Comparison of ENCODE assay signal across 12 cellular contexts in genomic region chr5:173454764-173455598, GRCh38.
A peak's percentile ranks its signal among the peaks of the same experiment; 100 is the strongest.
DNase-seq lines count a peak whose midpoint lies in the region; ATAC-seq, FAIRE-seq and TF ChIP-seq lines count a peak whose summit lies in the region.
"Had no signal": no experiment of that assay in that cellular context is flagged by ENCODE, and none has a peak within 500 bp of the region (broad histone marks: within the 10 kb centered on the region; RNA-seq: fewer than 3 reads in every experiment).

No MANE protein-coding gene starts in this region.

- H3K4me1 ChIP-seq in mesenchymal stem cell (ENCODE audit: control insufficient read depth, insufficient read depth, low read depth, low read length) (peaks cover 8% of the 10 kb centered on the region), kidney (ENCODE audit: control insufficient read depth in 1 of 2, insufficient read depth in 1 of 2, low read depth in 1 of 2, low read length in 2 of 2) (no peaks in the 10 kb centered on the region)

- TF ChIP-seq CTCF in cardiac fibroblast (IDR thresholded peaks at IDR 0.05; ENCODE audit: low read depth, low read length), result no peak
- TF ChIP-seq CTCF in kidney (IDR thresholded peaks at IDR 0.05; ENCODE audit: borderline replicate concordance, extremely low read depth, insufficient read depth), result no peak

- peak overlapping the region; percentile 90 for H2BK120ac ChIP-seq in mesenchymal stem cell (ENCODE audit: low read depth, low read length)

- H3K18ac ChIP-seq in mesenchymal stem cell (ENCODE audit: low read depth in 1 of 2, low read length in 2 of 2), result peak overlapping the region; percentile 75 to 91

- no peak overlapping the region for H2BK15ac ChIP-seq in mesenchymal stem cell (ENCODE audit: low read depth, poor library complexity, severe bottlenecking)

- no peaks in the 10 kb centered on the region for H3K79me1 ChIP-seq in mesenchymal stem cell (replicated peaks; ENCODE audit: low read length, poor library complexity, severe bottlenecking)

- H4K8ac ChIP-seq in mesenchymal stem cell (ENCODE audit: low read length), result peak overlapping the region; percentile 65

- intact Hi-C loops in kidney (cut with DNase I), result no loop called here

- peak overlapping the region; percentile 21 for H4K91ac ChIP-seq in mesenchymal stem cell (ENCODE audit: low read length)

- no peak for ATAC-seq in HG03565 (IDR thresholded peaks at IDR 0.05; ENCODE audit: unreplicated experiment)
- no peak for ATAC-seq in HG02798 (IDR thresholded peaks at IDR 0.05; ENCODE audit: poor library complexity, unreplicated experiment)

- peak overlapping the region in 1 of 2 experiments; percentile 87 for H3K4ac ChIP-seq in mesenchymal stem cell (ENCODE audit: low read depth in 1 of 2, low read length in 2 of 2)

- peak overlapping the region in 1 of 2 experiments; percentile 14 for H3K23ac ChIP-seq in mesenchymal stem cell (ENCODE audit: low read length in 2 of 2)

- H2BK5ac ChIP-seq in mesenchymal stem cell (ENCODE audit: low read depth, low read length, poor library complexity, severe bottlenecking), result peak overlapping the region; percentile 10

- FAIRE-seq in kidney (lab: Jason Lieb, UNC), result no peak
- FAIRE-seq: TTC549 had no signal

- no peak overlapping the region for H3K14ac ChIP-seq in mesenchymal stem cell (ENCODE audit: low read length in 2 of 2)

- WGBS in mesenchymal stem cell, result 3% methylated on average over 10 of the region's 10 CpGs

- DNase-seq in A172 (ENCODE audit: low spot score) (peak; percentile 100), LHCN-M2 (ENCODE audit: low read depth) (peak; percentile 100), cardiac fibroblast (ENCODE audit: low read depth in 2 of 2) (peak; percentile 94 to 100), mesenchymal stem cell (peak; percentile 100), kidney (no peak), Kasumi-1 (lab: John Stamatoyannopoulos, UW) (no peak)
- DNase-seq: Karpas-422 had no signal

- H3K27me3 ChIP-seq in mesenchymal stem cell (ENCODE audit: control insufficient read depth in 1 of 2, insufficient read depth in 1 of 2, low read length in 2 of 2), result no peaks in the 10 kb centered on the region
- H3K27me3 ChIP-seq: BLaER1, neutrophil had no signal

- H3K27ac ChIP-seq in mesenchymal stem cell (ENCODE audit: low read length, poor library complexity, severe bottlenecking), result peak overlapping the region; percentile 89
- H3K27ac ChIP-seq in kidney (ENCODE audit: low read depth in 2 of 2, low read length in 2 of 2), result no peak overlapping the region
- H3K27ac ChIP-seq: BLaER1, neutrophil had no signal

- no peaks in the 10 kb centered on the region for H3K36me3 ChIP-seq in mesenchymal stem cell (ENCODE audit: control insufficient read depth in 1 of 2, insufficient read depth in 2 of 2, low read depth in 1 of 2, low read length in 2 of 2)
- H3K36me3 ChIP-seq in kidney (ENCODE audit: control insufficient read depth in 1 of 2, insufficient read depth in 2 of 2, low read length in 2 of 2), result no peaks in the 10 kb centered on the region
- H3K36me3 ChIP-seq: BLaER1, neutrophil had no signal

- no peak overlapping the region for H3K4me2 ChIP-seq in mesenchymal stem cell (ENCODE audit: low read length, poor library complexity, severe bottlenecking)
- H3K4me2 ChIP-seq: BLaER1 had no signal

- no peaks in the 10 kb centered on the region for H3K9me3 ChIP-seq in mesenchymal stem cell (ENCODE audit: control insufficient read depth, low read length)
- H3K9me3 ChIP-seq in kidney (ENCODE audit: control insufficient read depth in 1 of 2, low read length in 2 of 2), result no peaks in the 10 kb centered on the region
- H3K9me3 ChIP-seq: BLaER1, neutrophil had no signal

- peak overlapping the region; percentile 42 to 45 for H2BK12ac ChIP-seq in mesenchymal stem cell (ENCODE audit: low read length in 2 of 2)

- H3K9ac ChIP-seq in mesenchymal stem cell (ENCODE audit: low read length) (peak overlapping the region; percentile 82), kidney (ENCODE audit: low read length in 2 of 2) (no peak overlapping the region)
- H3K9ac ChIP-seq: BLaER1 had no signal

- peak overlapping the region; percentile 78 for H2AK5ac ChIP-seq in mesenchymal stem cell (ENCODE audit: low read length, severe bottlenecking)

- H3K4me3 ChIP-seq in cardiac fibroblast (replicated peaks in 1 of 2; ENCODE audit: low read depth in 2 of 2, low read length in 2 of 2) (no peak overlapping the region), mesenchymal stem cell (ENCODE audit: insufficient read depth in 1 of 2, low read depth in 1 of 2, low read length in 2 of 2) (no peak overlapping the region), kidney (ENCODE audit: low read length in 2 of 2) (no peak overlapping the region)
- H3K4me3 ChIP-seq: BLaER1 had no signal

- H2AFZ ChIP-seq in mesenchymal stem cell (ENCODE audit: low read depth, low read length), result no peak overlapping the region

Comparison
In these comparisons a context has a peak if more than half of its experiments do, and no peak if none do; other contexts are left out.
1. DNase-seq: peak in A172 (single experiment), LHCN-M2 (single experiment), cardiac fibroblast (2 of 2) and mesenchymal stem cell (single experiment); none in kidney (single experiment) and Kasumi-1 (0 of 2).